9 cellular contexts compared by ENCODE assay signal in the genomic region with DNA sequence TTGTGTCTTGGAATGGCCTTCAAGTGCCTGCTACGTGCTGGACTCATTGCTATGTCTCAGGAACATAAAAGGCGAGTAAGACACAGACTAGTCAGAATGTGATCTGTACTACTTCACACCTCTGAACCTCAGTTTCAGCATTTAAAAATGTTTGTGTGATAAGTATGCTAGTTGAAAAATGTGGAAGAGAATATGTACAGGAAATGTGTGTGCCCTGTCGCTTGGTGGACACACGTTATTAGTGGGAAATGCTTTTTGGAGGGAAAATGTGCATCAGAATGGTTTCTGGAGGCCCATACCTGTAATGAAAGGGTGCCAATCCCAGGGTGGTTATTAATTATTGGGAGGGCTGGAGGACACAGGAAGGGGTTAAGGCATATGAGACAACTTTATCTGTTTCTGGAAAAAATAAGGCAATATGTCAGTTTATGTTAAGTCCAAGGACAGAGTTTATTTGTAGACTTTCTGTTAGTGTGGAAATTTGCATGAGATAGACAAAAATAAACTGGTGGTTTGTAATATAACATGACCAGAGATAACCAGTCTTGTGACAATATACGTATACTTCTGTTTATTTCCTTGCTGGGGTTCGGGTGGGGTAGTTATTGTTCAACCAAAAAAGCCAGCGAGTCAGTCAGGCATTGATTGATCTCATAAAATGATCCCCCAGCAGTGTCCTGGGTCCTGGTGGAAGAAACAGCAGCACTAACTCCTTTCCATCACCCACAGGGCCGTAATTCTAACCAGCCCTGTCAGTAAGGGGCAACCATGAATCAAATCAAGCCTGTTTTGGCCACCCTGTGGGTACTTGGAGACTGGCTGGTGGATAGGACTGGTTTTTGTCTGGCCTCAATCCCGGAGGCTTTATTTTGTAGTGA.
DNase-seq lines count a peak whose midpoint lies in the region; ATAC-seq and TF ChIP-seq lines count a peak whose summit lies in the region.
"Had no signal": no experiment of that assay in that cellular context is flagged by ENCODE, and none has a peak within 500 bp of the region (broad histone marks: within the 10 kb centered on the region; RNA-seq: fewer than 3 reads in every experiment).

No MANE protein-coding gene starts in this region.

- H3K4me1 ChIP-seq in PC-3 (ENCODE audit: insufficient read depth, low read length) (peaks cover 18% of the 10 kb centered on the region), testis (no peaks in the 10 kb centered on the region), adrenal gland (replicated peaks in 1 of 2) (peaks cover 18 to 48% of the 10 kb centered on the region in 2 donors)

- H3K36me3 ChIP-seq in GM06990 (ENCODE audit: control insufficient read depth, insufficient read depth, low read length) (no peaks in the 10 kb centered on the region), PC-3 (ENCODE audit: low read depth, low read length) (0 out of 2 replicates have a peak, but pooled peaks cover 3% of the 10 kb centered on the region), testis (ENCODE audit: low read depth, missing control alignments) (no peaks in the 10 kb centered on the region), adrenal gland (replicated peaks in 1 of 2) (no peaks in the 10 kb centered on the region)

- WGBS in testis, 2 donors = 76 to 77% methylated on average over 9 of the region's 9 CpGs
- 61 to 76% (median 66%) methylated on average over 8 to 9 of the region's 9 CpGs for WGBS in adrenal gland, 4 donors

- peaks cover 89% of the 10 kb centered on the region for H3K79me2 ChIP-seq in PC-3 (ENCODE audit: low read length)

- no peaks in the 10 kb centered on the region for H3K27me3 Mint-ChIP-seq in immature natural killer cell (ENCODE audit: low read depth in 3 of 3)

- H3K27ac ChIP-seq in PC-3 (ENCODE audit: low read length) (no peak overlapping the region), testis (no peak overlapping the region), adrenal gland (peak overlapping the region in 1 of 5 donors; percentile 73)

- 0 out of 2 replicates have a peak, but pooled peaks cover 7% of the 10 kb centered on the region for H4K20me1 ChIP-seq in PC-3 (ENCODE audit: low read length)

- no peaks in the 10 kb centered on the region for H3K9me3 Mint-ChIP-seq in immature natural killer cell

- peak overlapping the region in 1 of 6 donors; percentile 51 for H3K27ac Mint-ChIP-seq in immature natural killer cell

- H3K36me3 Mint-ChIP-seq in immature natural killer cell = peaks cover 0 to 6% (median 0%) of the 10 kb centered on the region in 3 donors

- no peaks in the 10 kb centered on the region for H3K9me2 ChIP-seq in PC-3 (replicated peaks; ENCODE audit: low read length)

- H3K4me1 Mint-ChIP-seq in immature natural killer cell = peaks cover 14 to 35% of the 10 kb centered on the region in 2 donors

- CTCF ChIA-PET in PC-3 (lab: Charles Lee) = no interaction called here

- BruUV-seq in PC-3 (replicated peaks; lab: Mats Ljungman, UMichigan) = no TSS peak

- peak; percentile 46 for DNase-seq in GM06990 (ENCODE audit: extremely low read depth, insufficient read length)
- DNase-seq in immature natural killer cell = peak in 1 of 3 donors; percentile 25
- no peak for DNase-seq in PC-3
- DNase-seq in testis = no peak
- no peak for DNase-seq in stimulated activated CD4-positive, alpha-beta T cell treated with anti-CD3 and anti-CD28 coated beads, Interleukin-4, amount 100 ng/mL, for 4 hours
- no peak for DNase-seq in adrenal gland
- DNase-seq: GDM1 had no signal

- H3K27me3 ChIP-seq in GM06990 (replicated peaks; ENCODE audit: control insufficient read depth, insufficient read depth, low read length) = no peaks in the 10 kb centered on the region
- no peaks in the 10 kb centered on the region for H3K27me3 ChIP-seq in PC-3 (ENCODE audit: low read length)
- H3K27me3 ChIP-seq in testis = no peaks in the 10 kb centered on the region
- H3K27me3 ChIP-seq in adrenal gland = no peaks in the 10 kb centered on the region

- H2AFZ ChIP-seq in PC-3 (ENCODE audit: low read length) = no peak overlapping the region

- no peak overlapping the region for H3K4me2 ChIP-seq in PC-3 (ENCODE audit: low read length)

- POLR2A ChIA-PET in PC-3 (lab: Charles Lee; ENCODE audit: unreplicated experiment) = no interaction called here

- no peak for TF ChIP-seq POLR2A in testis (IDR thresholded peaks at IDR 0.05)
- no peak for TF ChIP-seq POLR2A in adrenal gland (IDR thresholded peaks at IDR 0.05)

- intact Hi-C loops in PC-3 (cut with micrococcal nuclease) (no loop called here), testis (cut with DNase I; ENCODE audit: low total_unique reads) (no loop called here), adrenal gland (cut with DNase I) (no loop called here)

- H3K4me3 ChIP-seq in GM06990 (replicated peaks; ENCODE audit: low read depth, low read length) = no peak overlapping the region
- H3K4me3 ChIP-seq in PC-3 (ENCODE audit: low read length) = no peak overlapping the region
- no peak overlapping the region for H3K4me3 ChIP-seq in testis
- no peak overlapping the region for H3K4me3 ChIP-seq in adrenal gland

- peak overlapping the region in 4 of 5 donors; percentile 10 to 48 (median 24) for H3K4me3 Mint-ChIP-seq in immature natural killer cell

- TF ChIP-seq CTCF in GM06990 (IDR thresholded peaks at IDR 0.05; ENCODE audit: insufficient read depth, low read length, poor library complexity, severe bottlenecking) (no peak), PC-3 (conservative IDR thresholded peaks at IDR 0.05; ENCODE audit: low read depth, low read length) (no peak), testis (IDR thresholded peaks at IDR 0.05) (no peak), adrenal gland (IDR thresholded peaks at IDR 0.05) (no peak)

- no peaks in the 10 kb centered on the region for H3K9me3 ChIP-seq in PC-3 (ENCODE audit: low read length)
- H3K9me3 ChIP-seq in testis = no peaks in the 10 kb centered on the region
- H3K9me3 ChIP-seq in adrenal gland (replicated peaks in 1 of 3) = no peaks in the 10 kb centered on the region

- ATAC-seq in GM19438 (IDR thresholded peaks at IDR 0.05; ENCODE audit: low read depth, unreplicated experiment) (peak; percentile 68), HG03442 (IDR thresholded peaks at IDR 0.05; ENCODE audit: unreplicated experiment) (peak; percentile 43), PC-3 (no peak)

- H3F3A ChIP-seq in PC-3 (ENCODE audit: low read length, unreplicated experiment) = no peaks in the 10 kb centered on the region

- no peak overlapping the region for H3K9ac ChIP-seq in PC-3 (ENCODE audit: low read length)
